In genomic region chr22:22235564-22235963, GRCh38 we compare ENCODE assay signal across 8 cellular contexts. TPM values are rescaled to one million over a fixed set of nuclear protein-coding genes. Genes with fewer than 3 reads are reported as not detected.
DNase-seq lines count a peak whose midpoint lies in the region; ATAC-seq and TF ChIP-seq lines count a peak whose summit lies in the region.

No MANE protein-coding gene starts in this region.

- H3K36me3 ChIP-seq in GM06990 (ENCODE audit: control insufficient read depth, insufficient read depth, low read length) (no peaks in the 10 kb centered on the region), OCI-LY7 (ENCODE audit: insufficient read depth, low read length) (no peaks in the 10 kb centered on the region), gastrocnemius medialis (no peaks in the 10 kb centered on the region)

- no peaks in the 10 kb centered on the region for H3K9me2 ChIP-seq in OCI-LY7 (ENCODE audit: insufficient read depth, low read length)

- no peak overlapping the region; the same call in 1 of the 2 replicates for H2AFZ ChIP-seq in OCI-LY7 (ENCODE audit: low read length)

- H3K9me3 ChIP-seq in OCI-LY7 (ENCODE audit: low read length) (no peaks in the 10 kb centered on the region), gastrocnemius medialis (no peaks in the 10 kb centered on the region)

- H3K27ac ChIP-seq in OCI-LY7 (ENCODE audit: low read depth, low read length, poor library complexity, severe bottlenecking) = no peak overlapping the region
- H3K27ac ChIP-seq in gastrocnemius medialis = no peak overlapping the region

- H3K9me3 Mint-ChIP-seq in activated naive CD4-positive, alpha-beta T cell treated with anti-CD3 and anti-CD28 coated beads for 36 hours = no peaks in the 10 kb centered on the region
- no peaks in the 10 kb centered on the region for H3K9me3 Mint-ChIP-seq in stimulated activated naive B cell treated with anti-CD40 and anti-IgM and Interleukin-4, amounts not matched to agents 10 μg/mL and 1 μg/mL and 100 μg/mL, for 72 hours

- H3K27ac Mint-ChIP-seq in activated naive CD4-positive, alpha-beta T cell treated with anti-CD3 and anti-CD28 coated beads for 36 hours = no peak overlapping the region
- H3K27ac Mint-ChIP-seq in stimulated activated naive B cell treated with anti-CD40 and anti-IgM and Interleukin-4, amounts not matched to agents 10 μg/mL and 1 μg/mL and 100 μg/mL, for 72 hours = no peak overlapping the region

- POLR2A ChIA-PET in OCI-LY7 (lab: Charles Lee) = interaction anchor here (1.3 to 1.5 kb wide), 2 partner anchors 27 to 107 kb away, joined by 3 to 5 read pairs; no protein-coding TSS in a partner anchor

- peaks cover 2% of the 10 kb centered on the region for H3K4me1 Mint-ChIP-seq in activated naive CD4-positive, alpha-beta T cell treated with anti-CD3 and anti-CD28 coated beads for 36 hours (ENCODE audit: low read depth)
- peaks cover 16 to 36% of the 10 kb centered on the region in 2 donors for H3K4me1 Mint-ChIP-seq in stimulated activated naive B cell treated with anti-CD40 and anti-IgM and Interleukin-4, amounts not matched to agents 10 μg/mL and 1 μg/mL and 100 μg/mL, for 72 hours

- H3K4me1 ChIP-seq in OCI-LY7 (ENCODE audit: insufficient read depth, low read length, poor library complexity, severe bottlenecking) (peaks cover 12% of the 10 kb centered on the region), gastrocnemius medialis (no peaks in the 10 kb centered on the region)

- TF ChIP-seq CTCF in GM06990 (IDR thresholded peaks at IDR 0.05; ENCODE audit: insufficient read depth, low read length, poor library complexity, severe bottlenecking) = peak; percentile 80
- peak; percentile 80 for TF ChIP-seq CTCF in OCI-LY7 (conservative IDR thresholded peaks at IDR 0.05; ENCODE audit: low read length)
- TF ChIP-seq CTCF in gastrocnemius medialis (IDR thresholded peaks at IDR 0.05 in 4 of 5, conservative IDR thresholded peaks at IDR 0.05 in 1 of 5) = no peak

- no TSS peak for BruUV-seq in OCI-LY7 (replicated peaks; lab: Mats Ljungman, UMichigan)

- H3K4me3 ChIP-seq in GM06990 (replicated peaks; ENCODE audit: low read depth, low read length) = no peak overlapping the region
- no peak overlapping the region for H3K4me3 ChIP-seq in OCI-LY7 (ENCODE audit: low read depth, low read length, poor library complexity, severe bottlenecking)
- no peak overlapping the region for H3K4me3 ChIP-seq in gastrocnemius medialis

- in situ Hi-C loops in gastrocnemius medialis (cut with MboI; ENCODE audit: low sequenced_read_pairs in 4 of 4) = no loop called here

- no peaks in the 10 kb centered on the region for H4K20me1 ChIP-seq in OCI-LY7 (ENCODE audit: insufficient read depth, low read length)

- H3K4me3 Mint-ChIP-seq in activated naive CD4-positive, alpha-beta T cell treated with anti-CD3 and anti-CD28 coated beads for 36 hours = no peak overlapping the region
- no peak overlapping the region for H3K4me3 Mint-ChIP-seq in stimulated activated naive B cell treated with anti-CD40 and anti-IgM and Interleukin-4, amounts not matched to agents 10 μg/mL and 1 μg/mL and 100 μg/mL, for 72 hours

- CTCF ChIA-PET in OCI-LY7 (lab: Charles Lee; ENCODE audit: unreplicated experiment) = no interaction called here
- CTCF ChIA-PET in activated naive CD4-positive, alpha-beta T cell treated with anti-CD3 and anti-CD28 coated beads for 36 hours (lab: Charles Lee) = interaction anchor here (0.6 to 10.1 kb wide), 17 partner anchors 9 to 72 kb away, joined by 3 to 179 read pairs (median 5); no protein-coding TSS in a partner anchor

- ATAC-seq in stimulated activated naive B cell treated with anti-CD40 and anti-IgM and Interleukin-4, amounts not matched to agents 10 μg/mL and 1 μg/mL and 100 μg/mL, for 72 hours (replicated peaks) = peak; percentile 22 to 41
- no peak for ATAC-seq in gastrocnemius medialis

- H3K4me2 ChIP-seq in OCI-LY7 (ENCODE audit: low read length) = no peak overlapping the region

- no peaks in the 10 kb centered on the region for H3K27me3 Mint-ChIP-seq in activated naive CD4-positive, alpha-beta T cell treated with anti-CD3 and anti-CD28 coated beads for 36 hours (ENCODE audit: low read depth)
- H3K27me3 Mint-ChIP-seq in stimulated activated naive B cell treated with anti-CD40 and anti-IgM and Interleukin-4, amounts not matched to agents 10 μg/mL and 1 μg/mL and 100 μg/mL, for 72 hours = no peaks in the 10 kb centered on the region

- no peaks in the 10 kb centered on the region for H3K79me2 ChIP-seq in OCI-LY7 (ENCODE audit: insufficient read depth, low read depth, low read length)

- no peak for TF ChIP-seq POLR2A in gastrocnemius medialis (IDR thresholded peaks at IDR 0.05)

- DNase-seq in GM06990 (ENCODE audit: extremely low read depth, insufficient read length) = no peak
- peak; percentile 40 for DNase-seq in OCI-LY7 (ENCODE audit: low spot score)
- DNase-seq in activated naive CD4-positive, alpha-beta T cell treated with anti-CD3 and anti-CD28 coated beads for 36 hours = peak; percentile 84
- peak; percentile 93 for DNase-seq in left kidney (ENCODE audit: low read depth, low spot score)
- no peak for DNase-seq in stimulated activated naive B cell treated with anti-CD40 and anti-IgM and Interleukin-4, amounts not matched to agents 10 μg/mL and 1 μg/mL and 100 μg/mL, for 72 hours
- no peak for DNase-seq in HT-29 (ENCODE audit: low spot score)
- DNase-seq in DMS114 treated with DMSO at 0.1 percent for 48 hours (lab: John Stamatoyannopoulos, UW; ENCODE audit: unreplicated experiment) = no peak
- no peak for DNase-seq in gastrocnemius medialis

- H3K27me3 ChIP-seq in GM06990 (replicated peaks; ENCODE audit: control insufficient read depth, insufficient read depth, low read length) (no peaks in the 10 kb centered on the region), gastrocnemius medialis (peaks cover 0 to 6% (median 3%) of the 10 kb centered on the region in 3 donors)

- intact Hi-C loops in OCI-LY7 (cut with micrococcal nuclease; ENCODE audit: unreplicated experiment) (no loop called here), gastrocnemius medialis (cut with DNase I; ENCODE audit: low total_unique reads) (no loop called here)
- intact Hi-C loops in activated naive CD4-positive, alpha-beta T cell treated with anti-CD3 and anti-CD28 coated beads for 36 hours (cut with micrococcal nuclease) = loop anchor here (1.0 kb wide), 2 partner anchors 27 to 79 kb away; no protein-coding TSS in a partner anchor

- no peaks in the 10 kb centered on the region for H3K36me3 Mint-ChIP-seq in activated naive CD4-positive, alpha-beta T cell treated with anti-CD3 and anti-CD28 coated beads for 36 hours (ENCODE audit: low read depth)
- no peaks in the 10 kb centered on the region for H3K36me3 Mint-ChIP-seq in stimulated activated naive B cell treated with anti-CD40 and anti-IgM and Interleukin-4, amounts not matched to agents 10 μg/mL and 1 μg/mL and 100 μg/mL, for 72 hours

RNA-seq across cellular contexts. Expression of gene VPREB1, which starts 9.0 kb away (rescaled TPM):
- total RNA-seq in OCI-LY7 (2014; rRNA removed; shearing (Covaris generic)) = 3.6 and 7.0 TPM in 2 replicates
- 1.7 and 2.3 TPM in 2 replicates for total RNA-seq in OCI-LY7 (2022)
- not detected for total RNA-seq in activated naive CD4-positive, alpha-beta T cell treated with anti-CD3 and anti-CD28 coated beads for 36 hours
- not detected in 2 replicates for total RNA-seq in HT-29 (2014; rRNA removed; shearing (Covaris generic))
- not detected for total RNA-seq in gastrocnemius medialis

Comparison
In these comparisons a context has a peak if more than half of its experiments do, and no peak if none do; other contexts are left out.
1. DNase-seq: peak in OCI-LY7 (single experiment), activated naive CD4-positive, alpha-beta T cell treated with anti-CD3 and anti-CD28 coated beads for 36 hours (single experiment) and left kidney (single experiment); none in GM06990 (single experiment), stimulated activated naive B cell treated with anti-CD40 and anti-IgM and Interleukin-4, amounts not matched to agents 10 μg/mL and 1 μg/mL and 100 μg/mL, for 72 hours (single experiment), HT-29 (single experiment), DMS114 treated with DMSO at 0.1 percent for 48 hours (single experiment) and gastrocnemius medialis (0 of 2).
2. CTCF ChIP-seq: peak in GM06990 (single experiment) and OCI-LY7 (single experiment); none in gastrocnemius medialis (0 of 5).
3. ATAC-seq: peak in stimulated activated naive B cell treated with anti-CD40 and anti-IgM and Interleukin-4, amounts not matched to agents 10 μg/mL and 1 μg/mL and 100 μg/mL, for 72 hours (2 of 2); none in gastrocnemius medialis (0 of 2).